In the genomic region with DNA sequence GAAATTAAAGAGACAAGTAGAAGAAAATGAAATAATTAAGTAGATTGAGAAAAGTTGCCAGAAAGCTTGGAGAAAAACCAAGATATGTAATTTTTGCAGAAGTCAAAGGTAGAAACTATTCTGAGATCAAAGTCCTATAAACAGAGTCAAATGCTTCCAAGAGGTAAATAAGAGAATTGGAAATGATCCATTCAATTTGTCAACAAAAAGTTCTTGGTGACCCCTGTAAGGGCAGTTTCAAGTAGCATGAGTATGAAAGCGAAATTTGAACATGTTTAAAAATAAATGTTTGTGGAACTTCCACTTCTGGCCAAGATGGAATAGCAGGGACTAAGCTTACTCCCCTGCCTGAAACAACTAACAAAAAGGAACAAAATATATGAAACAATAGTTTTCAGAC, we compare ENCODE assay signal across 11 cellular contexts.
"Had no signal": no experiment of that assay in that cellular context is flagged by ENCODE, and none has a peak within 500 bp of the region (broad histone marks: within the 10 kb centered on the region; RNA-seq: fewer than 3 reads in every experiment).

No MANE protein-coding gene starts in this region.

- ATAC-seq: GM23338, HCT116 had no signal

- H3K4me1 ChIP-seq: HAP-1 had no signal

- DNase-seq: GM23248, GOT3, H7, H9, HCEC 1CT, HFFc6 had no signal

- H3K36me3 ChIP-seq: HAP-1 had no signal

- FAIRE-seq: H1, H54 had no signal

- H3K9me3 ChIP-seq: HAP-1 had no signal

- H3K9ac ChIP-seq: GM23248 had no signal

- H3K4me3 ChIP-seq: GM23248, GM23338, HAP-1 had no signal

- H3K27ac ChIP-seq: GM23248 had no signal

- H2AFZ ChIP-seq: GM23248, GM23338 had no signal

- H3K4me2 ChIP-seq: GM23338 had no signal
